Comparison of ENCODE assay signal across 1 cellular context in the genomic region with DNA sequence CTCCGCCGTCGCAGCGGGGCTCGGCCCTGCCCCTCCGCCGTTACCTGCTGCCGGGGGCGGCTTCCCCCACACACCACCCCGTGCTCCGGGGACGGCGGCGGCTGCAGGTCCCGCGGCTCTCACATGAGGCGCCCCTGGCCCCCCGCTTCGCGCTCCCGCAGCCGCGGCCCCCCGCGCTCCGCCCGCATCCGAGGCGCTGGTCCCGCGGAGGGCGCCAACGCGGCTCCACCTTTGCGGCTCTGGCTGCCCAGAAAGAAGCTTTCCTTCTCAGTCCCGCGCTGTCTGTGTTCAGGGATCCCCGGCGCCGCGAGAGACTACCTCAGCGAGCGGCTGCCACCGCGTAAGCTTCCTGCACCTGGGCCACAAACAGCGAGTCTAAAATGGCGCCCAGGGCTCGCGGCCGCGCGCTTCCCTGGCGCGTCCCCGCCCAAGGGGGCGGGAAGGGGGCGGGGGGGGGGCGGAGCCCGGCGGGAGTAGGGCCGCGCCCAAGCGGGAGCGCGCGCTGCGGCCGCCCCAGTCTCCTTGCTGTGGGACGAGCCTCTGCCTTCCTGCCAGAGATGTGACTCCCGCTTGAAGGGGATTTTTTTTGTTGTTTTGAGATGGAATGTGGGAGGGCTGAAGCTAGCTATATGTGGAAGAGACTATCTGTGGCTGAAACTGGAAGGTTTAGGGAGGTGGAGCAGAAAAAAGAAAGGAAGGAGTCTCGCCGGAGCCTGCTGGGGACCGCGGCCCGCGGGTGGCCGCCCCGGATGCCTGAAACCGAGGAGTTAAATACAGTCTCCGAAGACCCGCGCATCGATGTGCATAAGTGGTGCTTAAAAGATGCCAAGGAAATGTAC.
A peak's percentile ranks its signal among the peaks of the same experiment; 100 is the strongest.
TF ChIP-seq lines count a peak whose summit lies in the region.

A gene with protein sequence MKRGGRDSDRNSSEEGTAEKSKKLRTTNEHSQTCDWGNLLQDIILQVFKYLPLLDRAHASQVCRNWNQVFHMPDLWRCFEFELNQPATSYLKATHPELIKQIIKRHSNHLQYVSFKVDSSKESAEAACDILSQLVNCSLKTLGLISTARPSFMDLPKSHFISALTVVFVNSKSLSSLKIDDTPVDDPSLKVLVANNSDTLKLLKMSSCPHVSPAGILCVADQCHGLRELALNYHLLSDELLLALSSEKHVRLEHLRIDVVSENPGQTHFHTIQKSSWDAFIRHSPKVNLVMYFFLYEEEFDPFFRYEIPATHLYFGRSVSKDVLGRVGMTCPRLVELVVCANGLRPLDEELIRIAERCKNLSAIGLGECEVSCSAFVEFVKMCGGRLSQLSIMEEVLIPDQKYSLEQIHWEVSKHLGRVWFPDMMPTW (minus strand): TSS at position 377 of the 839 bp plus-strand sequence. CDS start 5,299 bp downstream, outside the sequence.

TF ChIP-seq in HepG2, 621 proteins besides CTCF, POLR2A, EP300 and RAD21 (continued from another document and continues in another):
- no peak for TF ChIP-seq ZNF598 (CRISPR knock-in tag; IDR thresholded peaks at IDR 0.05; ENCODE audit: borderline replicate concordance)
- TF ChIP-seq ZFP90 (CRISPR knock-in tag; IDR thresholded peaks at IDR 0.05; ENCODE audit: borderline replicate concordance): no peak
- TF ChIP-seq SMAD3 (CRISPR knock-in tag; IDR thresholded peaks at IDR 0.05): 0 out of 2 replicates have a peak, but pooled peaks have one; percentile 26
- TF ChIP-seq AGO1 (IDR thresholded peaks at IDR 0.05; ENCODE audit: low read depth, low read length, poor library complexity, severe bottlenecking): peak; percentile 2
- TF ChIP-seq HNRNPLL (IDR thresholded peaks at IDR 0.05; ENCODE audit: low read depth, low read length, poor library complexity, severe bottlenecking): no peak
- TF ChIP-seq ZNF547 (CRISPR knock-in tag; IDR thresholded peaks at IDR 0.05): peak; percentile 66; the same call in 1 of the 2 replicates
- TF ChIP-seq ZNF441 (CRISPR knock-in tag; IDR thresholded peaks at IDR 0.05; ENCODE audit: borderline replicate concordance): no peak
- TF ChIP-seq PHF8 (CRISPR knock-in tag; IDR thresholded peaks at IDR 0.05): peak; percentile 90
- peak; percentile 70; the same call in 1 of the 2 replicates for TF ChIP-seq KDM5A (IDR thresholded peaks at IDR 0.05; ENCODE audit: borderline replicate concordance, low read length)
- no peak for TF ChIP-seq SOX6 (IDR thresholded peaks at IDR 0.05)
- no peak for TF ChIP-seq SOX6 (CRISPR knock-in tag; IDR thresholded peaks at IDR 0.05)
- TF ChIP-seq ZNF564 (CRISPR knock-in tag; IDR thresholded peaks at IDR 0.05): 0 out of 2 replicates have a peak, but pooled peaks have one; percentile 16
- no peak for TF ChIP-seq RORA (CRISPR knock-in tag; IDR thresholded peaks at IDR 0.05)
- peak; percentile 52; the same call in 1 of the 2 replicates for TF ChIP-seq SP4 (CRISPR knock-in tag; IDR thresholded peaks at IDR 0.05)
- TF ChIP-seq, protein P1, sequence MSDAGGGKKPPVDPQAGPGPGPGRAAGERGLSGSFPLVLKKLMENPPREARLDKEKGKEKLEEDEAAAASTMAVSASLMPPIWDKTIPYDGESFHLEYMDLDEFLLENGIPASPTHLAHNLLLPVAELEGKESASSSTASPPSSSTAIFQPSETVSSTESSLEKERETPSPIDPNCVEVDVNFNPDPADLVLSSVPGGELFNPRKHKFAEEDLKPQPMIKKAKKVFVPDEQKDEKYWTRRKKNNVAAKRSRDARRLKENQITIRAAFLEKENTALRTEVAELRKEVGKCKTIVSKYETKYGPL (CRISPR knock-in tag; IDR thresholded peaks at IDR 0.05): no peak
- TF ChIP-seq CEBPG (CRISPR knock-in tag; IDR thresholded peaks at IDR 0.05): no peak
- TF ChIP-seq NR3C1 (CRISPR knock-in tag; IDR thresholded peaks at IDR 0.05): no peak
- TF ChIP-seq ZNF589 (CRISPR knock-in tag; conservative IDR thresholded peaks at IDR 0.05): no peak
- TF ChIP-seq, protein P2, sequence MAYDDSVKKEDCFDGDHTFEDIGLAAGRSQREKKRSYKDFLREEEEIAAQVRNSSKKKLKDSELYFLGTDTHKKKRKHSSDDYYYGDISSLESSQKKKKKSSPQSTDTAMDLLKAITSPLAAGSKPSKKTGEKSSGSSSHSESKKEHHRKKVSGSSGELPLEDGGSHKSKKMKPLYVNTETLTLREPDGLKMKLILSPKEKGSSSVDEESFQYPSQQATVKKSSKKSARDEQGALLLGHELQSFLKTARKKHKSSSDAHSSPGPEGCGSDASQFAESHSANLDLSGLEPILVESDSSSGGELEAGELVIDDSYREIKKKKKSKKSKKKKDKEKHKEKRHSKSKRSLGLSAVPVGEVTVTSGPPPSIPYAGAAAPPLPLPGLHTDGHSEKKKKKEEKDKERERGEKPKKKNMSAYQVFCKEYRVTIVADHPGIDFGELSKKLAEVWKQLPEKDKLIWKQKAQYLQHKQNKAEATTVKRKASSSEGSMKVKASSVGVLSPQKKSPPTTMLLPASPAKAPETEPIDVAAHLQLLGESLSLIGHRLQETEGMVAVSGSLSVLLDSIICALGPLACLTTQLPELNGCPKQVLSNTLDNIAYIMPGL (CRISPR knock-in tag; IDR thresholded peaks at IDR 0.05; ENCODE audit: borderline replicate concordance in 1 of 2, low read depth in 1 of 2): peak; percentile 25 to 34; a peak in 1 of 4 replicates
- peak; percentile 48; the same call in 1 of the 2 replicates for TF ChIP-seq HDAC1 (CRISPR knock-in tag; IDR thresholded peaks at IDR 0.05)
- TF ChIP-seq ZNF496 (CRISPR knock-in tag; IDR thresholded peaks at IDR 0.05; ENCODE audit: insufficient replicate concordance): no peak
- peak; percentile 34; the same call in 1 of the 2 replicates for TF ChIP-seq IKZF5 (CRISPR knock-in tag; IDR thresholded peaks at IDR 0.05)
- 0 out of 2 replicates have a peak, but pooled peaks have one; percentile 49 for TF ChIP-seq GATA4 (IDR thresholded peaks at IDR 0.05; ENCODE audit: borderline replicate concordance, low read depth)
- peak; percentile 30 for TF ChIP-seq XRCC5 (optimal IDR thresholded peaks at IDR 0.05; ENCODE audit: low read length)
- no peak for TF ChIP-seq KLF15 (CRISPR knock-in tag; IDR thresholded peaks at IDR 0.05; ENCODE audit: borderline replicate concordance)
- TF ChIP-seq TGIF2 (CRISPR knock-in tag; IDR thresholded peaks at IDR 0.05): peak; percentile 80; the same call in 1 of the 2 replicates
- peak; percentile 79; the same call in 1 of the 2 replicates for TF ChIP-seq ZNF777 (CRISPR knock-in tag; IDR thresholded peaks at IDR 0.05)
- TF ChIP-seq, protein P3, sequence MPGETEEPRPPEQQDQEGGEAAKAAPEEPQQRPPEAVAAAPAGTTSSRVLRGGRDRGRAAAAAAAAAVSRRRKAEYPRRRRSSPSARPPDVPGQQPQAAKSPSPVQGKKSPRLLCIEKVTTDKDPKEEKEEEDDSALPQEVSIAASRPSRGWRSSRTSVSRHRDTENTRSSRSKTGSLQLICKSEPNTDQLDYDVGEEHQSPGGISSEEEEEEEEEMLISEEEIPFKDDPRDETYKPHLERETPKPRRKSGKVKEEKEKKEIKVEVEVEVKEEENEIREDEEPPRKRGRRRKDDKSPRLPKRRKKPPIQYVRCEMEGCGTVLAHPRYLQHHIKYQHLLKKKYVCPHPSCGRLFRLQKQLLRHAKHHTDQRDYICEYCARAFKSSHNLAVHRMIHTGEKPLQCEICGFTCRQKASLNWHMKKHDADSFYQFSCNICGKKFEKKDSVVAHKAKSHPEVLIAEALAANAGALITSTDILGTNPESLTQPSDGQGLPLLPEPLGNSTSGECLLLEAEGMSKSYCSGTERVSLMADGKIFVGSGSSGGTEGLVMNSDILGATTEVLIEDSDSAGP (CRISPR knock-in tag; IDR thresholded peaks at IDR 0.05; ENCODE audit: borderline replicate concordance): no peak; the same call in 1 of the 2 replicates
- no peak for TF ChIP-seq ARNTL (CRISPR knock-in tag; IDR thresholded peaks at IDR 0.05)
- peak; percentile 39; the same call in 1 of the 2 replicates for TF ChIP-seq ZNF317 (CRISPR knock-in tag; IDR thresholded peaks at IDR 0.05)
- TF ChIP-seq REST (IDR thresholded peaks at IDR 0.05; ENCODE audit: borderline replicate concordance in 1 of 2, low read depth in 1 of 2, low read length in 2 of 2): 0 out of 4 replicates have a peak, but pooled peaks of 1 of the 2 experiments have one; percentile 34
- TF ChIP-seq ZNF746 (CRISPR knock-in tag; IDR thresholded peaks at IDR 0.05): peak; percentile 23; the same call in 1 of the 2 replicates
- TF ChIP-seq, protein P4, sequence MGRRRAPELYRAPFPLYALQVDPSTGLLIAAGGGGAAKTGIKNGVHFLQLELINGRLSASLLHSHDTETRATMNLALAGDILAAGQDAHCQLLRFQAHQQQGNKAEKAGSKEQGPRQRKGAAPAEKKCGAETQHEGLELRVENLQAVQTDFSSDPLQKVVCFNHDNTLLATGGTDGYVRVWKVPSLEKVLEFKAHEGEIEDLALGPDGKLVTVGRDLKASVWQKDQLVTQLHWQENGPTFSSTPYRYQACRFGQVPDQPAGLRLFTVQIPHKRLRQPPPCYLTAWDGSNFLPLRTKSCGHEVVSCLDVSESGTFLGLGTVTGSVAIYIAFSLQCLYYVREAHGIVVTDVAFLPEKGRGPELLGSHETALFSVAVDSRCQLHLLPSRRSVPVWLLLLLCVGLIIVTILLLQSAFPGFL (CRISPR knock-in tag; IDR thresholded peaks at IDR 0.05): no peak
- no peak for TF ChIP-seq ZNF891 (CRISPR knock-in tag; IDR thresholded peaks at IDR 0.05)
- TF ChIP-seq SP2 (CRISPR knock-in tag; IDR thresholded peaks at IDR 0.05): no peak
- TF ChIP-seq, protein P5, sequence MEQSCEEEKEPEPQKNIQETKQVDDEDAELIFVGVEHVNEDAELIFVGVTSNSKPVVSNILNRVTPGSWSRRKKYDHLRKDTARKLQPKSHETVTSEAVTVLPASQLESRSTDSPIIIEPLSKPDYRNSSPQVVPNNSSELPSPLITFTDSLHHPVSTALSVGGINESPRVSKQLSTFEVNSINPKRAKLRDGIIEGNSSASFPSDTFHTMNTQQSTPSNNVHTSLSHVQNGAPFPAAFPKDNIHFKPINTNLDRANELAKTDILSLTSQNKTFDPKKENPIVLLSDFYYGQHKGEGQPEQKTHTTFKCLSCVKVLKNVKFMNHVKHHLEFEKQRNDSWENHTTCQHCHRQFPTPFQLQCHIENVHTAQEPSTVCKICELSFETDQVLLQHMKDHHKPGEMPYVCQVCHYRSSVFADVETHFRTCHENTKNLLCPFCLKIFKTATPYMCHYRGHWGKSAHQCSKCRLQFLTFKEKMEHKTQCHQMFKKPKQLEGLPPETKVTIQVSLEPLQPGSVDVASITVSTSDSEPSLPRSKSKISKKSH (CRISPR knock-in tag; IDR thresholded peaks at IDR 0.05; ENCODE audit: borderline replicate concordance): no peak
- TF ChIP-seq TAF1 (CRISPR knock-in tag; IDR thresholded peaks at IDR 0.05): peak; percentile 65
- no peak for TF ChIP-seq ZNF30 (CRISPR knock-in tag; IDR thresholded peaks at IDR 0.05)
- no peak for TF ChIP-seq MIXL1 (CRISPR knock-in tag; IDR thresholded peaks at IDR 0.05)
- 0 out of 2 replicates have a peak, but pooled peaks have one; percentile 36 for TF ChIP-seq ZBTB43 (CRISPR knock-in tag; conservative IDR thresholded peaks at IDR 0.05)
- no peak for TF ChIP-seq HNRNPL (IDR thresholded peaks at IDR 0.05; ENCODE audit: low read depth, low read length)
- no peak for TF ChIP-seq ZNF276 (CRISPR knock-in tag; IDR thresholded peaks at IDR 0.05; ENCODE audit: low read depth)
- TF ChIP-seq ATAD3A (CRISPR knock-in tag; IDR thresholded peaks at IDR 0.05): no peak
